ENCODE assay signal across 8 cellular contexts in the genomic region with DNA sequence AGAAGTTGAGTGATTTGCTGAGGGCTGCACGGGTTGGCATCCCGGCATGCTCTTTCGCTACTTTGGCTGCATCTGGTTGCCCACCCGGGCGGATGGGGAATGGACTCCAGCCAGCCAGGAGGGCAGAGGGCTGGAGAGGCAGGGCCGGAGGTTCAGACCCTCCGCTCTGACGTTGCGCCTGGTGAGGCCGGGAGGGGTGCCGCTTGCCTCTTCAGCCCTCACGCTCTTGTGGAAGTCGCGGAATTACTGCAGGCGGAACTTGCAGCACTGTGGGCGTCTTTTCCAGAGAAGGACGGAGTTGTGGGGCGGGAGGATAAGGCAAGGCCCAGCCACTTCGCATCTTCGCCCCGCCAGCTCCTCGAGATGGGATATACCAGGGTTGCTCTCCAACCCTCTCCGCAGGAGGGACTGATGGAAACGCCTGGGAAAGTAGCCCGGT. TPM values are rescaled to one million over a fixed set of nuclear protein-coding genes. Genes with fewer than 3 reads are reported as not detected.
DNase-seq lines count a peak whose midpoint lies in the region; ATAC-seq, FAIRE-seq and TF ChIP-seq lines count a peak whose summit lies in the region.

No MANE protein-coding gene starts in this region.

- H3K4me1 ChIP-seq in HUES6 (ENCODE audit: control insufficient read depth, insufficient read depth, low read length) (peaks cover 17% of the 10 kb centered on the region), GM12878 (ENCODE audit: control insufficient read depth, insufficient read depth, low read length) (peaks cover 8% of the 10 kb centered on the region), testis (peaks cover 20% of the 10 kb centered on the region)

- TF ChIP-seq RAD21 in GM12878 (IDR thresholded peaks at IDR 0.05; ENCODE audit: insufficient read depth, low read depth, low read length) = no peak

- in situ Hi-C loops in GM12878 (cut with MboI) = no loop called here

- RAD21 ChIA-PET in GM12878 (lab: Charles Lee; ENCODE audit: unreplicated experiment) = interaction anchor here (0.8 to 1.5 kb wide), 8 partner anchors 10 to 206 kb away, joined by 3 to 24 read pairs (median 4); a partner anchor contains a TSS

- H2AFZ ChIP-seq in GM12878 (ENCODE audit: control insufficient read depth, low read depth, low read length) = peak overlapping the region; percentile 98

- TF ChIP-seq POLR2A in GM12878 (IDR thresholded peaks at IDR 0.05; ENCODE audit: low read depth, low read length) (no peak), testis (IDR thresholded peaks at IDR 0.05) (no peak)

- no peak for TF ChIP-seq EP300 in GM12878 (IDR thresholded peaks at IDR 0.05; ENCODE audit: borderline replicate concordance in 1 of 2, control insufficient read depth in 1 of 2, low read depth in 2 of 2, low read length in 2 of 2)

- TF ChIP-seq CTCF in 22Rv1 (IDR thresholded peaks at IDR 0.05) (no peak), GM12878 (IDR thresholded peaks at IDR 0.05 in 2 of 3, conservative IDR thresholded peaks at IDR 0.05 in 1 of 3; ENCODE audit: control insufficient read depth in 2 of 3, extremely low read depth in 1 of 3, insufficient read depth in 1 of 3, low read depth in 3 of 3, low read length in 3 of 3) (no peak), testis (IDR thresholded peaks at IDR 0.05) (no peak)

- peak overlapping the region; percentile 46 for H3K4me2 ChIP-seq in GM12878 (ENCODE audit: control insufficient read depth, insufficient read depth)

- whole genome bisulfite sequencing in GM12878 (ENCODE audit: insufficient coverage, insufficient replicate concordance, low lambda C conversion rate, missing lambda C conversion rate) = 8% methylated on average over 25 of the region's 25 CpGs
- WGBS in testis, 2 donors = 2 to 4% methylated on average over 18 to 20 of the region's 25 CpGs

- BruUV-seq in GM12878 (replicated peaks; lab: Mats Ljungman, UMichigan) = no TSS peak

- FAIRE-seq in GM12878 (lab: Jason Lieb, UNC) = no peak

- intact Hi-C loops in GM12878 (cut with micrococcal nuclease; ENCODE audit: unreplicated experiment) (no loop called here), testis (cut with DNase I; ENCODE audit: low total_unique reads) (no loop called here)

- H3K27ac ChIP-seq in 22Rv1 = peak overlapping the region; percentile 86
- H3K27ac ChIP-seq in HUES6 (ENCODE audit: low read depth, low read length) = no peak overlapping the region; the same call in 1 of the 2 replicates
- peak overlapping the region; percentile 84 for H3K27ac ChIP-seq in GM12878 (ENCODE audit: control insufficient read depth, insufficient read depth)
- H3K27ac ChIP-seq in layer of hippocampus (ENCODE audit: low read depth, low read length) = peak overlapping the region; percentile 95
- peak overlapping the region; percentile 82 to 84 for H3K27ac ChIP-seq in testis

- H3K36me3 ChIP-seq in HUES6 (ENCODE audit: control insufficient read depth, insufficient read depth, low read length) (peaks cover 34% of the 10 kb centered on the region), GM12878 (ENCODE audit: control insufficient read depth in 2 of 2, insufficient read depth in 2 of 2, low read length in 1 of 2) (peaks cover 0 to 6% of the 10 kb centered on the region in 2 experiments; a peak in 2 of 4 replicates), testis (ENCODE audit: low read depth, missing control alignments) (no peaks in the 10 kb centered on the region)

- DNase-seq in GM12878 (ENCODE audit: low read depth, low spot score) (no peak), testis (no peak), NCI-H2107 treated with DMSO at 0.1 percent for 48 hours (lab: John Stamatoyannopoulos, UW; ENCODE audit: unreplicated experiment) (no peak)
- no peak for DNase-seq in activated effector memory CD4-positive, alpha-beta T cell treated with anti-CD3 and anti-CD28 coated beads, Interleukin-2, amount 50 U/mL, for 16 hours

- H3K27me3 ChIP-seq in HUES6 (ENCODE audit: control insufficient read depth, insufficient read depth, low read length) (no peaks in the 10 kb centered on the region), GM12878 (replicated peaks in 1 of 2; ENCODE audit: control insufficient read depth in 2 of 2, insufficient read depth in 2 of 2, low read length in 1 of 2) (peaks cover 0 to 7% of the 10 kb centered on the region in 2 experiments; a peak in 1 of 4 replicates), layer of hippocampus (ENCODE audit: control insufficient read depth, insufficient read depth, low read length) (no peaks in the 10 kb centered on the region), testis (no peaks in the 10 kb centered on the region)

- H3K9me3 ChIP-seq in HUES6 (ENCODE audit: control insufficient read depth, insufficient read depth, low read depth, low read length) (no peaks in the 10 kb centered on the region), GM12878 (replicated peaks; ENCODE audit: control insufficient read depth, insufficient read depth, low read length) (no peaks in the 10 kb centered on the region), testis (no peaks in the 10 kb centered on the region)

- SMC1A ChIA-PET in GM12878 (lab: Charles Lee; ENCODE audit: uncharacterized antibody, unreplicated experiment) = interaction anchor here (1.0 to 1.8 kb wide), 3 partner anchors 17 to 207 kb away, joined by 3 to 13 read pairs (median 7); a partner anchor contains a TSS

- CTCF ChIA-PET in GM12878 (lab: Yijun Ruan, JAX) = interaction anchor here (0.7 to 2.2 kb wide), 9 partner anchors 11 to 380 kb away, joined by 3 to 10 read pairs (median 4); a partner anchor contains a TSS

- H3K79me2 ChIP-seq in GM12878 (ENCODE audit: control insufficient read depth, insufficient read depth, low read length) = peaks cover 10% of the 10 kb centered on the region

- H3K4me3 ChIP-seq in HUES6 (ENCODE audit: low read depth, low read length) (peak overlapping the region; percentile 93), GM12878 (peak overlapping the region; percentile 93), testis (peak overlapping the region; percentile 69)

- POLR2A ChIA-PET in GM12878 (lab: Charles Lee) = interaction anchor here (0.8 to 1.5 kb wide), 6 partner anchors 7 to 297 kb away, joined by 3 to 13 read pairs (median 4); a partner anchor contains a TSS

- H3K9ac ChIP-seq in HUES6 (ENCODE audit: low read length) = peak overlapping the region; percentile 89
- peak overlapping the region; percentile 78 for H3K9ac ChIP-seq in GM12878 (ENCODE audit: control insufficient read depth, insufficient read depth, low read length)

- ATAC-seq in GM19023 (IDR thresholded peaks at IDR 0.05; ENCODE audit: unreplicated experiment) (peak; percentile 20), GM12878 (peak; percentile 51)

- no peaks in the 10 kb centered on the region for H4K20me1 ChIP-seq in GM12878 (ENCODE audit: control insufficient read depth, insufficient read depth)

RNA-seq across cellular contexts. Expression of a gene that starts 0.7 kb away (rescaled TPM):
- 62.9 and 77.1 TPM in 2 replicates for total RNA-seq in GM12878 (2013; cell fraction: nucleolus; rRNA removed)
- total RNA-seq in GM12878 (2014; rRNA removed) = 14.5 and 18.0 TPM in 2 replicates
- 5.0 and 5.9 TPM in 2 replicates for total RNA-seq in GM12878 (2014; rRNA removed; fragmentation: Illumina TruSeq; extraction: Trizol)
- 29.5 and 37.2 TPM in 2 replicates for total RNA-seq in GM12878 (2021)
- 2.8 TPM for polyA plus RNA-seq in GM12878 (2011; ENCODE audit: low read depth)
- polyA plus RNA-seq in GM12878 (2011; rRNA removed) = 7.5 and 14.9 TPM in 2 replicates
- polyA plus RNA-seq in GM12878 (2011; cell fraction: cytosol; rRNA removed) = 8.0 and 11.8 TPM in 2 replicates
- 126 and 149 TPM in 2 replicates for polyA plus RNA-seq in GM12878 (2011; cell fraction: nucleus; rRNA removed)
- 7.2 and 10.1 TPM in 2 replicates for polyA plus RNA-seq in GM12878 (2012)
- polyA plus RNA-seq in GM12878 (2014; fragmentation: Illumina TruSeq; extraction: Trizol) = 3.9 and 7.7 TPM in 2 replicates
- polyA plus RNA-seq in GM12878 (2014; fragmentation: Nextera tagmentation; extraction: Ambion mirVana) = under 1 TPM in 1 of 2 experiments, not detected in 1; 0.40 TPM
- polyA plus RNA-seq in GM12878 (2014; rRNA removed) = 15.8 and 16.8 TPM in 2 replicates
- polyA plus RNA-seq in GM12878 (2016; fragmentation: Nextera tagmentation; extraction: Ambion mirVana) = 10 to 100 TPM; 15.6 to 17.0 TPM
- 19.0 and 22.7 TPM in 2 replicates for polyA minus RNA-seq in GM12878 (2011; rRNA and poly(A)+ RNA removed)
- polyA minus RNA-seq in GM12878 (2011; cell fraction: cytosol; rRNA and poly(A)+ RNA removed) = 6.0 and 6.1 TPM in 2 replicates
- 35.8 and 62.4 TPM in 2 replicates for polyA minus RNA-seq in GM12878 (2011; cell fraction: nucleus; rRNA and poly(A)+ RNA removed)
- 10 to 100 TPM; 56.8 to 84.6 TPM for total RNA-seq in testis
- 34.2 TPM for polyA plus RNA-seq in testis (ENCODE audit: insufficient read depth, low read depth, low replicate concordance)

RNA-seq across cellular contexts. Expression of a gene that starts 5.5 kb away (rescaled TPM):
- total RNA-seq in GM12878 (2013; cell fraction: nucleolus; rRNA removed) = 5.0 and 5.2 TPM in 2 replicates
- total RNA-seq in GM12878 (2014; rRNA removed) (2.1 and 3.6 TPM in 2 replicates), GM12878 (2014; rRNA removed; fragmentation: Illumina TruSeq; extraction: Trizol) (0.64 and 0.81 TPM in 2 replicates), GM12878 (2021) (2.1 and 2.5 TPM in 2 replicates), testis (10 to 100 TPM in 1 of 2 donors, 1 to 10 TPM in 1; 8.4 to 16.5 TPM)
- polyA plus RNA-seq in GM12878 (2011; ENCODE audit: low read depth) = 0.91 TPM
- polyA plus RNA-seq in GM12878 (2011; rRNA removed) (0.97 and 1.4 TPM in 2 replicates), GM12878 (2014; fragmentation: Illumina TruSeq; extraction: Trizol) (0.08 and 0.22 TPM in 2 replicates), GM12878 (2014; fragmentation: Nextera tagmentation; extraction: Ambion mirVana) (under 1 TPM in 1 of 2 experiments, not detected in 1; 0.09 TPM), GM12878 (2014; rRNA removed) (2.3 and 2.5 TPM in 2 replicates), GM12878 (2016; fragmentation: Nextera tagmentation; extraction: Ambion mirVana) (1 to 10 TPM; 1.0 to 1.5 TPM), testis (ENCODE audit: insufficient read depth, low read depth, low replicate concordance) (15.1 TPM)
- polyA plus RNA-seq in GM12878 (2011; cell fraction: cytosol; rRNA removed) = 1.6 and 3.8 TPM in 2 replicates
- polyA plus RNA-seq in GM12878 (2011; cell fraction: nucleus; rRNA removed) = 23.1 and 27.7 TPM in 2 replicates
- polyA plus RNA-seq in GM12878 (2012) = 2.3 and 2.5 TPM in 2 replicates
- polyA minus RNA-seq in GM12878 (2011; rRNA and poly(A)+ RNA removed) = 0.80 and 0.93 TPM in 2 replicates
- polyA minus RNA-seq in GM12878 (2011; cell fraction: cytosol; rRNA and poly(A)+ RNA removed) = 0.67 and 0.83 TPM in 2 replicates
- polyA minus RNA-seq in GM12878 (2011; cell fraction: nucleus; rRNA and poly(A)+ RNA removed) = 1.5 and 1.7 TPM in 2 replicates

RNA-seq across cellular contexts. Expression of a gene that starts 31.9 kb away (rescaled TPM):
- total RNA-seq in GM12878 (2013; cell fraction: nucleolus; rRNA removed) = 15.7 and 19.8 TPM in 2 replicates
- total RNA-seq in GM12878 (2014; rRNA removed) = 14.8 and 15.1 TPM in 2 replicates
- total RNA-seq in GM12878 (2014; rRNA removed; fragmentation: Illumina TruSeq; extraction: Trizol) = 4.9 and 5.2 TPM in 2 replicates
- 13.3 and 14.8 TPM in 2 replicates for total RNA-seq in GM12878 (2021)
- polyA plus RNA-seq in GM12878 (2011; ENCODE audit: low read depth) = 3.9 TPM
- 6.9 and 10.8 TPM in 2 replicates for polyA plus RNA-seq in GM12878 (2011; rRNA removed)
- polyA plus RNA-seq in GM12878 (2011; cell fraction: cytosol; rRNA removed) = 12.9 and 14.5 TPM in 2 replicates
- 36.3 and 38.7 TPM in 2 replicates for polyA plus RNA-seq in GM12878 (2011; cell fraction: nucleus; rRNA removed)
- polyA plus RNA-seq in GM12878 (2012) = 10.0 and 11.3 TPM in 2 replicates
- 3.1 and 5.4 TPM in 2 replicates for polyA plus RNA-seq in GM12878 (2014; fragmentation: Illumina TruSeq; extraction: Trizol)
- under 1 TPM; 0.08 to 0.27 TPM for polyA plus RNA-seq in GM12878 (2014; fragmentation: Nextera tagmentation; extraction: Ambion mirVana)
- 12.7 and 14.2 TPM in 2 replicates for polyA plus RNA-seq in GM12878 (2014; rRNA removed)
- 1 to 10 TPM; 3.4 to 8.3 TPM for polyA plus RNA-seq in GM12878 (2016; fragmentation: Nextera tagmentation; extraction: Ambion mirVana)
- 6.2 and 10.8 TPM in 2 replicates for polyA minus RNA-seq in GM12878 (2011; rRNA and poly(A)+ RNA removed)
- polyA minus RNA-seq in GM12878 (2011; cell fraction: cytosol; rRNA and poly(A)+ RNA removed) = 5.2 and 5.7 TPM in 2 replicates
- polyA minus RNA-seq in GM12878 (2011; cell fraction: nucleus; rRNA and poly(A)+ RNA removed) = 5.2 and 7.2 TPM in 2 replicates
- 10 to 100 TPM; 31.0 to 33.1 TPM for total RNA-seq in testis
- polyA plus RNA-seq in testis (ENCODE audit: insufficient read depth, low read depth, low replicate concordance) = 20.3 TPM

RNA-seq across cellular contexts. Expression of a gene that starts 37.7 kb away (rescaled TPM):
- total RNA-seq in GM12878 (2013; cell fraction: nucleolus; rRNA removed) = not detected in 2 replicates
- total RNA-seq in GM12878 (2014; rRNA removed) (0.71 and 1.8 TPM in 2 replicates), GM12878 (2014; rRNA removed; fragmentation: Illumina TruSeq; extraction: Trizol) (not detected in 2 replicates), GM12878 (2021) (not detected in 2 replicates), testis (10 to 100 TPM; 26.2 to 30.5 TPM)
- polyA plus RNA-seq in GM12878 (2011; ENCODE audit: low read depth) = not detected
- polyA plus RNA-seq in GM12878 (2011; rRNA removed) (not detected in 2 replicates), GM12878 (2014; fragmentation: Illumina TruSeq; extraction: Trizol) (not detected in 2 replicates), GM12878 (2014; fragmentation: Nextera tagmentation; extraction: Ambion mirVana) (not detected), GM12878 (2014; rRNA removed) (1.9 and 2.2 TPM in 2 replicates), GM12878 (2016; fragmentation: Nextera tagmentation; extraction: Ambion mirVana) (under 1 TPM in 1 of 2 experiments, not detected in 1; 0.67 TPM), testis (ENCODE audit: insufficient read depth, low read depth, low replicate concordance) (3.0 TPM)
- 0.75 and 1.7 TPM in 2 replicates for polyA plus RNA-seq in GM12878 (2011; cell fraction: cytosol; rRNA removed)
- polyA plus RNA-seq in GM12878 (2011; cell fraction: nucleus; rRNA removed) = 11.0 and 11.6 TPM in 2 replicates
- polyA plus RNA-seq in GM12878 (2012) = 0.38 and 0.65 TPM in 2 replicates
- not detected in 2 replicates for polyA minus RNA-seq in GM12878 (2011; rRNA and poly(A)+ RNA removed)
- not detected in 2 replicates for polyA minus RNA-seq in GM12878 (2011; cell fraction: cytosol; rRNA and poly(A)+ RNA removed)
- polyA minus RNA-seq in GM12878 (2011; cell fraction: nucleus; rRNA and poly(A)+ RNA removed) = not detected in 2 replicates

RNA-seq across cellular contexts. Expression of a gene that starts 49.0 kb away (rescaled TPM):
- total RNA-seq in GM12878 (2013; cell fraction: nucleolus; rRNA removed) = 70.8 and 77.8 TPM in 2 replicates
- total RNA-seq in GM12878 (2014; rRNA removed) (40.6 and 41.6 TPM in 2 replicates), GM12878 (2014; rRNA removed; fragmentation: Illumina TruSeq; extraction: Trizol) (18.2 and 21.6 TPM in 2 replicates), GM12878 (2021) (52.1 and 55.1 TPM in 2 replicates), testis (10 to 100 TPM; 55.4 to 55.6 TPM)
- polyA plus RNA-seq in GM12878 (2011; ENCODE audit: low read depth) = 11.9 TPM
- polyA plus RNA-seq in GM12878 (2011; rRNA removed) (23.1 and 27.6 TPM in 2 replicates), GM12878 (2014; fragmentation: Illumina TruSeq; extraction: Trizol) (5.2 and 11.7 TPM in 2 replicates), GM12878 (2014; fragmentation: Nextera tagmentation; extraction: Ambion mirVana) (1 to 10 TPM in 1 of 2 experiments, under 1 TPM in 1; 0.37 to 3.5 TPM), GM12878 (2014; rRNA removed) (42.6 and 49.0 TPM in 2 replicates), GM12878 (2016; fragmentation: Nextera tagmentation; extraction: Ambion mirVana) (10 to 100 TPM; 66.8 to 71.7 TPM), testis (ENCODE audit: insufficient read depth, low read depth, low replicate concordance) (37.8 TPM)
- polyA plus RNA-seq in GM12878 (2011; cell fraction: cytosol; rRNA removed) = 33.0 and 47.4 TPM in 2 replicates
- polyA plus RNA-seq in GM12878 (2011; cell fraction: nucleus; rRNA removed) = 80.3 and 106 TPM in 2 replicates
- 27.1 and 27.9 TPM in 2 replicates for polyA plus RNA-seq in GM12878 (2012)
- polyA minus RNA-seq in GM12878 (2011; rRNA and poly(A)+ RNA removed) = 22.1 and 28.6 TPM in 2 replicates
- 7.5 and 9.1 TPM in 2 replicates for polyA minus RNA-seq in GM12878 (2011; cell fraction: cytosol; rRNA and poly(A)+ RNA removed)
- 29.5 and 51.3 TPM in 2 replicates for polyA minus RNA-seq in GM12878 (2011; cell fraction: nucleus; rRNA and poly(A)+ RNA removed)
